In genomic region chr17:48567646-48568354, GRCh38 we compare ENCODE assay signal across 20 cellular contexts. TPM values are rescaled to one million over a fixed set of nuclear protein-coding genes. Genes with fewer than 3 reads are reported as not detected.
DNase-seq lines count a peak whose midpoint lies in the region; ATAC-seq and TF ChIP-seq lines count a peak whose summit lies in the region.
"Had no signal": no experiment of that assay in that cellular context is flagged by ENCODE, and none has a peak within 500 bp of the region (broad histone marks: within the 10 kb centered on the region; RNA-seq: fewer than 3 reads in every experiment).

No MANE protein-coding gene starts in this region.

- in situ Hi-C loops in ACHN (cut with HindIII; ENCODE audit: low pct_ligation_motif_present, low pct_unique_long_range_greater_than_20kb, low sequenced_read_pairs): no loop called here

- intact Hi-C loops in esophagus squamous epithelium (cut with DNase I): no loop called here

- peak overlapping the region; percentile 83 for H3K27ac ChIP-seq in AG04450 (ENCODE audit: low read depth, low read length)
- peak overlapping the region; percentile 88 to 93 (median 92) for H3K27ac ChIP-seq in esophagus squamous epithelium
- H3K27ac ChIP-seq in parathyroid adenoma: no peak overlapping the region
- H3K27ac ChIP-seq: cardiac muscle cell, VCaP had no signal

- CTCF ChIA-PET in AG04450 (lab: Charles Lee): interaction anchor here (0.6 to 3.3 kb wide), 6 partner anchors 16 to 232 kb away, joined by 3 to 13 read pairs (median 4); partner anchors contain the start of gene HOXB5

- H3K4me3 Mint-ChIP-seq in T-helper 17 cell: peak overlapping the region; percentile 33
- H3K4me3 Mint-ChIP-seq: activated CD8-positive, alpha-beta T cell treated with anti-CD3 and anti-CD28 coated beads for 36 hours had no signal

- TF ChIP-seq CTCF in AG04450 (IDR thresholded peaks at IDR 0.05; ENCODE audit: low read depth, low read length) (no peak), esophagus squamous epithelium (IDR thresholded peaks at IDR 0.05) (no peak), parathyroid adenoma (IDR thresholded peaks at IDR 0.05) (no peak)

- H3K27ac Mint-ChIP-seq in T-helper 17 cell: no peak overlapping the region
- H3K27ac Mint-ChIP-seq: activated CD8-positive, alpha-beta T cell treated with anti-CD3 and anti-CD28 coated beads for 36 hours; activated naive CD4-positive, alpha-beta T cell treated with anti-CD3 and anti-CD28 coated beads, Interleukin-2, amount 50 U/mL, for 24 hours; stimulated activated naive CD8-positive, alpha-beta T cell treated with anti-CD3 and anti-CD28 coated beads, Interleukin-15, amount 100 ng/mL, for 72 hours had no signal

- no peaks in the 10 kb centered on the region for H3K36me3 ChIP-seq in esophagus squamous epithelium
- H3K36me3 ChIP-seq in parathyroid adenoma (ENCODE audit: control insufficient read depth, insufficient read depth, low read length): no peaks in the 10 kb centered on the region
- H3K36me3 ChIP-seq: cardiac muscle cell had no signal

- DNase-seq in AG04450 (ENCODE audit: low read depth, low spot score) (no peak), T-helper 17 cell (no peak), esophagus squamous epithelium (lab: John Stamatoyannopoulos, UW) (no peak), ACHN (no peak), dedifferentiated amniotic fluid mesenchymal stem cell (ENCODE audit: extremely low spot score) (no peak), NCI-H345 (lab: John Stamatoyannopoulos, UW) (no peak), cortex of kidney (lab: John Stamatoyannopoulos, UW) (no peak)
- DNase-seq: activated CD8-positive, alpha-beta T cell treated with anti-CD3 and anti-CD28 coated beads for 36 hours; activated T-cell treated with anti-CD3 and anti-CD28 coated beads, Interleukin-2, amount 50 U/mL, for 4 hours; effector CD4-positive, alpha-beta T cell; NCI-H226; stimulated activated naive CD8-positive, alpha-beta T cell treated with anti-CD3 and anti-CD28 coated beads, Interleukin-15, amount 100 ng/mL, for 72 hours had no signal

- no peaks in the 10 kb centered on the region for H3K9me3 ChIP-seq in AG04450 (ENCODE audit: control insufficient read depth, insufficient read depth, low read length)
- no peaks in the 10 kb centered on the region for H3K9me3 ChIP-seq in T-helper 17 cell (ENCODE audit: control insufficient read depth, low read length, poor library complexity, severe bottlenecking)
- no peaks in the 10 kb centered on the region for H3K9me3 ChIP-seq in esophagus squamous epithelium
- no peaks in the 10 kb centered on the region for H3K9me3 ChIP-seq in parathyroid adenoma (ENCODE audit: control insufficient read depth, low read length)

- H3K27me3 Mint-ChIP-seq in T-helper 17 cell: peaks cover 16% of the 10 kb centered on the region

- no peak for TF ChIP-seq POLR2A in esophagus squamous epithelium (IDR thresholded peaks at IDR 0.05)

- H3K4me1 Mint-ChIP-seq in T-helper 17 cell: peaks cover 6% of the 10 kb centered on the region

- 44 to 57% methylated on average over 2 of the region's 2 CpGs for WGBS in esophagus squamous epithelium, 2 donors

- no peaks in the 10 kb centered on the region for H3K79me2 ChIP-seq in parathyroid adenoma

- ATAC-seq in T-helper 17 cell: no peak
- ATAC-seq: activated CD8-positive, alpha-beta T cell treated with anti-CD3 and anti-CD28 coated beads for 36 hours; activated T-cell treated with anti-CD3 and anti-CD28 coated beads, Interleukin-2, amount 50 U/mL, for 4 hours; HCT116; Right ventricle myocardium inferior; stimulated activated naive CD8-positive, alpha-beta T cell treated with anti-CD3 and anti-CD28 coated beads, Interleukin-15, amount 100 ng/mL, for 72 hours had no signal

- H3K27me3 ChIP-seq in AG04450 (ENCODE audit: control insufficient read depth, insufficient read depth, low read length) (no peaks in the 10 kb centered on the region), esophagus squamous epithelium (peaks cover 0 to 99% (median 3%) of the 10 kb centered on the region in 4 donors), parathyroid adenoma (ENCODE audit: control insufficient read depth, insufficient read depth, low read length) (no peaks in the 10 kb centered on the region)

- no peak overlapping the region for H2AFZ ChIP-seq in parathyroid adenoma

- no peak overlapping the region for H3K9ac ChIP-seq in parathyroid adenoma

- peak overlapping the region; percentile 90 for H3K4me3 ChIP-seq in AG04450 (ENCODE audit: low read depth, low read length)
- H3K4me3 ChIP-seq in esophagus squamous epithelium: peak overlapping the region; percentile 10 to 83 (median 32)
- peak overlapping the region; percentile 3 for H3K4me3 ChIP-seq in parathyroid adenoma (ENCODE audit: low read depth, low read length)

- peaks cover 12 to 96% (median 63%) of the 10 kb centered on the region in 3 donors for H3K4me1 ChIP-seq in esophagus squamous epithelium
- H3K4me1 ChIP-seq in parathyroid adenoma: no peaks in the 10 kb centered on the region

- H3K36me3 Mint-ChIP-seq in T-helper 17 cell (ENCODE audit: low read depth): peaks cover 3% of the 10 kb centered on the region
- H3K36me3 Mint-ChIP-seq: activated naive CD4-positive, alpha-beta T cell treated with anti-CD3 and anti-CD28 coated beads, Interleukin-2, amount 50 U/mL, for 24 hours had no signal

- POLR2A ChIA-PET in AG04450 (lab: Yijun Ruan, JAX): interaction anchor here (0.8 to 4.5 kb wide), 5 partner anchors 8 to 20 kb away, joined by 3 to 40 read pairs (median 6); partner anchors contain the start of gene HOXB4

- no peak overlapping the region for H3K4me2 ChIP-seq in parathyroid adenoma (ENCODE audit: low read length)

RNA-seq across cellular contexts. Expression of gene HOXB4, which starts 10.3 kb away (rescaled TPM):
- 5.8 and 6.1 TPM in 2 replicates for polyA plus RNA-seq in AG04450 (2011; rRNA removed)
- polyA minus RNA-seq in AG04450 (2011; rRNA and poly(A)+ RNA removed): 8.2 and 9.9 TPM in 2 replicates
- total RNA-seq in T-helper 17 cell: 1 to 10 TPM in 1 of 2 donors, under 1 TPM in 1; 0.91 to 1.8 TPM
- total RNA-seq in esophagus squamous epithelium: 1 to 10 TPM in 3 of 4 donors, under 1 TPM in 1; 0.27 to 2.9 (median 1.8) TPM
- polyA plus RNA-seq: neural cell had no signal

RNA-seq across cellular contexts. Expression of gene HOXB3, which starts 22.2 kb away (rescaled TPM):
- polyA plus RNA-seq in AG04450 (2011; rRNA removed): 28.3 and 33.0 TPM in 2 replicates
- polyA minus RNA-seq in AG04450 (2011; rRNA and poly(A)+ RNA removed): 12.3 and 12.5 TPM in 2 replicates
- total RNA-seq in T-helper 17 cell (1 to 10 TPM; 1.7 to 4.6 TPM), esophagus squamous epithelium (10 to 100 TPM in 1 of 4 donors, 1 to 10 TPM in 3; 2.5 to 11.1 (median 5.8) TPM)
- polyA plus RNA-seq: neural cell had no signal

RNA-seq across cellular contexts. Expression of gene HOXB2, which starts 22.9 kb away (rescaled TPM):
- 16.3 and 17.9 TPM in 2 replicates for polyA plus RNA-seq in AG04450 (2011; rRNA removed)
- 7.4 and 10.2 TPM in 2 replicates for polyA minus RNA-seq in AG04450 (2011; rRNA and poly(A)+ RNA removed)
- total RNA-seq in T-helper 17 cell (10 to 100 TPM in 1 of 2 donors, 1 to 10 TPM in 1; 4.5 to 18.8 TPM), esophagus squamous epithelium (10 to 100 TPM in 3 of 4 donors, 1 to 10 TPM in 1; 9.2 to 24.2 (median 17.1) TPM)
- polyA plus RNA-seq: neural cell had no signal

RNA-seq across cellular contexts. Expression of gene HOXB5, which starts 25.8 kb away (rescaled TPM):
- 9.4 and 9.8 TPM in 2 replicates for polyA plus RNA-seq in AG04450 (2011; rRNA removed)
- 4.2 and 4.4 TPM in 2 replicates for polyA minus RNA-seq in AG04450 (2011; rRNA and poly(A)+ RNA removed)
- not detected for total RNA-seq in T-helper 17 cell
- total RNA-seq in esophagus squamous epithelium: not detected
- total RNA-seq: activated CD8-positive, alpha-beta T cell treated with anti-CD3 and anti-CD28 coated beads for 36 hours; MCF 10A; Right ventricle myocardium inferior had no signal
- polyA plus RNA-seq: neural cell had no signal

RNA-seq across cellular contexts. Expression of gene HOXB6, which starts 37.0 kb away (rescaled TPM):
- polyA plus RNA-seq in AG04450 (2011; rRNA removed): 15.4 and 20.4 TPM in 2 replicates
- 9.1 and 12.0 TPM in 2 replicates for polyA minus RNA-seq in AG04450 (2011; rRNA and poly(A)+ RNA removed)
- total RNA-seq in T-helper 17 cell (not detected), esophagus squamous epithelium (1 to 10 TPM in 2 of 4 donors, not detected in 2; 1.3 to 3.1 TPM)
- total RNA-seq: activated CD8-positive, alpha-beta T cell treated with anti-CD3 and anti-CD28 coated beads for 36 hours; MCF 10A had no signal
- polyA plus RNA-seq: cardiac muscle cell, neural cell had no signal

Comparison
In these comparisons a context has a peak if more than half of its experiments do, and no peak if none do; other contexts are left out.
1. H3K4me3 ChIP-seq: peak in every context shown above with its lines; median percentile 90 in AG04450; 32 in esophagus squamous epithelium; 3 in parathyroid adenoma.